ENCODE assay signal across 1 cellular context in the genomic region with DNA sequence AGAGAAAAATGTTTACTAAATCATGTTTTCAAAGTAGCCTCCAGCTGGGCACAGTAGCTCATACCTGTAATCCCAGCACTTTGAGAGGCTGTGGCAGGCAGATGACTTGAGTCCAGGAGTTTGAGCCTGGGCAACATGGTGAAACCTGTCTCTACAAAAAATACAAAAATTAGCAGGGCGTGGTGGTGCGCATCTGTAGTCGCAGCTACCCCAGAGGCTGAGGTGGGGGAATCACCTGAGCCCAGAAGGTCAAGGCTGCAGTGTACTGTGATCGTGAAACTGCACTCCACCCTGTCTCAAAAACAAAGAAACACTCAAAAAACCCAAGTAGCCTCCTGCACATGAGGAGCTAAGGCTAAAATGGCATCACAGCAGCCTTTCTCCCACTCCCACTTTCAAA.
TF ChIP-seq lines count a peak whose summit lies in the region.

No MANE protein-coding gene starts in this region.

TF ChIP-seq in GM23338, 12 proteins besides CTCF, POLR2A, EP300 and RAD21 (continued from another document):
- TF ChIP-seq REST (IDR thresholded peaks at IDR 0.05; ENCODE audit: unreplicated experiment) (no peak), STAT1 (IDR thresholded peaks at IDR 0.05; ENCODE audit: unreplicated experiment) (no peak), ZNF331 (CRISPR knock-in tag; IDR thresholded peaks at IDR 0.05; ENCODE audit: low read depth) (no peak), EZH2phosphoT487 (IDR thresholded peaks at IDR 0.05; ENCODE audit: unreplicated experiment) (no peak), ETS1 (IDR thresholded peaks at IDR 0.05) (no peak)
- TF ChIP-seq, protein P1, sequence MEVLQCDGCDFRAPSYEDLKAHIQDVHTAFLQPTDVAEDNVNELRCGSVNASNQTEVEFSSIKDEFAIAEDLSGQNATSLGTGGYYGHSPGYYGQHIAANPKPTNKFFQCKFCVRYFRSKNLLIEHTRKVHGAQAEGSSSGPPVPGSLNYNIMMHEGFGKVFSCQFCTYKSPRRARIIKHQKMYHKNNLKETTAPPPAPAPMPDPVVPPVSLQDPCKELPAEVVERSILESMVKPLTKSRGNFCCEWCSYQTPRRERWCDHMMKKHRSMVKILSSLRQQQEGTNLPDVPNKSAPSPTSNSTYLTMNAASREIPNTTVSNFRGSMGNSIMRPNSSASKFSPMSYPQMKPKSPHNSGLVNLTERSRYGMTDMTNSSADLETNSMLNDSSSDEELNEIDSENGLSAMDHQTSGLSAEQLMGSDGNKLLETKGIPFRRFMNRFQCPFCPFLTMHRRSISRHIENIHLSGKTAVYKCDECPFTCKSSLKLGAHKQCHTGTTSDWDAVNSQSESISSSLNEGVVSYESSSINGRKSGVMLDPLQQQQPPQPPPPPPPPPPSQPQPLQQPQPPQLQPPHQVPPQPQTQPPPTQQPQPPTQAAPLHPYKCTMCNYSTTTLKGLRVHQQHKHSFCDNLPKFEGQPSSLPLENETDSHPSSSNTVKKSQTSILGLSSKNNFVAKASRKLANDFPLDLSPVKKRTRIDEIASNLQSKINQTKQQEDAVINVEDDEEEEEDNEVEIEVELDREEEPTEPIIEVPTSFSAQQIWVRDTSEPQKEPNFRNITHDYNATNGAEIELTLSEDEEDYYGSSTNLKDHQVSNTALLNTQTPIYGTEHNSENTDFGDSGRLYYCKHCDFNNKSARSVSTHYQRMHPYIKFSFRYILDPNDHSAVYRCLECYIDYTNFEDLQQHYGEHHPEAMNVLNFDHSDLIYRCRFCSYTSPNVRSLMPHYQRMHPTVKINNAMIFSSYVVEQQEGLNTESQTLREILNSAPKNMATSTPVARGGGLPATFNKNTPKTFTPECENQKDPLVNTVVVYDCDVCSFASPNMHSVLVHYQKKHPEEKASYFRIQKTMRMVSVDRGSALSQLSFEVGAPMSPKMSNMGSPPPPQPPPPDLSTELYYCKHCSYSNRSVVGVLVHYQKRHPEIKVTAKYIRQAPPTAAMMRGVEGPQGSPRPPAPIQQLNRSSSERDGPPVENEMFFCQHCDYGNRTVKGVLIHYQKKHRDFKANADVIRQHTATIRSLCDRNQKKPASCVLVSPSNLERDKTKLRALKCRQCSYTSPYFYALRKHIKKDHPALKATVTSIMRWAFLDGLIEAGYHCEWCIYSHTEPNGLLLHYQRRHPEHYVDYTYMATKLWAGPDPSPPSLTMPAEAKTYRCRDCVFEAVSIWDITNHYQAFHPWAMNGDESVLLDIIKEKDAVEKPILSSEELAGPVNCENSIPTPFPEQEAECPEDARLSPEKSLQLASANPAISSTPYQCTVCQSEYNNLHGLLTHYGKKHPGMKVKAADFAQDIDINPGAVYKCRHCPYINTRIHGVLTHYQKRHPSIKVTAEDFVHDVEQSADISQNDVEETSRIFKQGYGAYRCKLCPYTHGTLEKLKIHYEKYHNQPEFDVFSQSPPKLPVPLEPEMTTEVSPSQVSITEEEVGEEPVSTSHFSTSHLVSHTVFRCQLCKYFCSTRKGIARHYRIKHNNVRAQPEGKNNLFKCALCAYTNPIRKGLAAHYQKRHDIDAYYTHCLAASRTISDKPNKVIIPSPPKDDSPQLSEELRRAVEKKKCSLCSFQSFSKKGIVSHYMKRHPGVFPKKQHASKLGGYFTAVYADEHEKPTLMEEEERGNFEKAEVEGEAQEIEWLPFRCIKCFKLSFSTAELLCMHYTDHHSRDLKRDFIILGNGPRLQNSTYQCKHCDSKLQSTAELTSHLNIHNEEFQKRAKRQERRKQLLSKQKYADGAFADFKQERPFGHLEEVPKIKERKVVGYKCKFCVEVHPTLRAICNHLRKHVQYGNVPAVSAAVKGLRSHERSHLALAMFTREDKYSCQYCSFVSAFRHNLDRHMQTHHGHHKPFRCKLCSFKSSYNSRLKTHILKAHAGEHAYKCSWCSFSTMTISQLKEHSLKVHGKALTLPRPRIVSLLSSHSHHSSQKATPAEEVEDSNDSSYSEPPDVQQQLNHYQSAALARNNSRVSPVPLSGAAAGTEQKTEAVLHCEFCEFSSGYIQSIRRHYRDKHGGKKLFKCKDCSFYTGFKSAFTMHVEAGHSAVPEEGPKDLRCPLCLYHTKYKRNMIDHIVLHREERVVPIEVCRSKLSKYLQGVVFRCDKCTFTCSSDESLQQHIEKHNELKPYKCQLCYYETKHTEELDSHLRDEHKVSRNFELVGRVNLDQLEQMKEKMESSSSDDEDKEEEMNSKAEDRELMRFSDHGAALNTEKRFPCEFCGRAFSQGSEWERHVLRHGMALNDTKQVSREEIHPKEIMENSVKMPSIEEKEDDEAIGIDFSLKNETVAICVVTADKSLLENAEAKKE (CRISPR knock-in tag; IDR thresholded peaks at IDR 0.05) = no peak
